ENCODE assay signal across 8 cellular contexts in genomic region chr1:48469616-48470500, GRCh38. TPM values are rescaled to one million over a fixed set of nuclear protein-coding genes. Genes with fewer than 3 reads are reported as not detected.
DNase-seq lines count a peak whose midpoint lies in the region; ATAC-seq and TF ChIP-seq lines count a peak whose summit lies in the region.

No MANE protein-coding gene starts in this region.

- CTCF ChIA-PET in HCT116 (lab: Charles Lee): no interaction called here
- CTCF ChIA-PET in activated CD4-positive, alpha-beta T cell treated with anti-CD3 and anti-CD28 coated beads, Interleukin-2, amount 10 ng/mL, durations not matched to agents 7 days and 5 days (lab: Charles Lee): no interaction called here

- no peak overlapping the region for H3K4me3 ChIP-seq in HCT116 (replicated peaks in 1 of 2; ENCODE audit: low read depth in 1 of 2, low read length in 2 of 2)
- H3K4me3 ChIP-seq in parathyroid adenoma (ENCODE audit: low read depth, low read length): no peak overlapping the region

- no peak overlapping the region for H3K4me2 ChIP-seq in HCT116 (ENCODE audit: low read length)
- H3K4me2 ChIP-seq in parathyroid adenoma (ENCODE audit: low read length): peak overlapping the region; percentile 86

- peaks cover 3% of the 10 kb centered on the region for H3K9me3 Mint-ChIP-seq in glutamatergic neuron (ENCODE audit: unreplicated experiment)
- H3K9me3 Mint-ChIP-seq in activated CD4-positive, alpha-beta T cell treated with anti-CD3 and anti-CD28 coated beads, Interleukin-2, amount 10 ng/mL, durations not matched to agents 7 days and 5 days: peaks cover under 1% of the 10 kb centered on the region

- H3K9ac ChIP-seq in HCT116 (ENCODE audit: low read length) (no peak overlapping the region), parathyroid adenoma (no peak overlapping the region)

- ATAC-seq in HCT116 (no peak), HG03097 (IDR thresholded peaks at IDR 0.05; ENCODE audit: low FRiP score, unreplicated experiment) (no peak)

- no peak overlapping the region for H3K27ac ChIP-seq in HCT116 (ENCODE audit: low read depth, low read length)
- peak overlapping the region; percentile 24 for H3K27ac ChIP-seq in parathyroid adenoma

- H3K4me1 ChIP-seq in HCT116 (ENCODE audit: control insufficient read depth in 1 of 2, insufficient read depth in 2 of 2, low read length in 2 of 2) (peaks cover 7 to 17% of the 10 kb centered on the region in 2 experiments; a peak in 2 of 4 replicates), parathyroid adenoma (peaks cover 4% of the 10 kb centered on the region)

- no peak overlapping the region for H3K27ac Mint-ChIP-seq in glutamatergic neuron (ENCODE audit: unreplicated experiment)
- no peak overlapping the region for H3K27ac Mint-ChIP-seq in activated CD4-positive, alpha-beta T cell treated with anti-CD3 and anti-CD28 coated beads, Interleukin-2, amount 10 ng/mL, durations not matched to agents 7 days and 5 days

- H2AFZ ChIP-seq in HCT116 (ENCODE audit: low read depth, low read length, poor library complexity, severe bottlenecking): no peak overlapping the region
- peak overlapping the region; percentile 38 for H2AFZ ChIP-seq in parathyroid adenoma

- H3K36me3 Mint-ChIP-seq in glutamatergic neuron (ENCODE audit: unreplicated experiment): peaks cover 4% of the 10 kb centered on the region
- no peaks in the 10 kb centered on the region for H3K36me3 Mint-ChIP-seq in activated CD4-positive, alpha-beta T cell treated with anti-CD3 and anti-CD28 coated beads, Interleukin-2, amount 10 ng/mL, durations not matched to agents 7 days and 5 days (ENCODE audit: low read depth)

- no peaks in the 10 kb centered on the region for H3K9me2 ChIP-seq in HCT116 (ENCODE audit: insufficient read depth)

- intact Hi-C loops in HCT116 (cut with micrococcal nuclease): no loop called here

- H3K36me3 ChIP-seq in HCT116 (ENCODE audit: control insufficient read depth in 1 of 2, insufficient read depth in 2 of 2, low read length in 2 of 2) (no peaks in the 10 kb centered on the region), parathyroid adenoma (ENCODE audit: control insufficient read depth, insufficient read depth, low read length) (no peaks in the 10 kb centered on the region)

- H3K27me3 ChIP-seq in HCT116 (ENCODE audit: insufficient read depth, low read length): no peaks in the 10 kb centered on the region
- no peaks in the 10 kb centered on the region for H3K27me3 ChIP-seq in parathyroid adenoma (ENCODE audit: control insufficient read depth, insufficient read depth, low read length)

- DNase-seq in HCT116 (ENCODE audit: low read depth, low spot score): no peak
- peak; percentile 9 for DNase-seq in UCSD-AML1 (lab: John Stamatoyannopoulos, UW; ENCODE audit: unreplicated experiment)
- no peak for DNase-seq in glutamatergic neuron
- no peak for DNase-seq in activated CD4-positive, alpha-beta T cell treated with anti-CD3 and anti-CD28 coated beads, Interleukin-2, amount 10 ng/mL, durations not matched to agents 7 days and 5 days
- DNase-seq in NCI-H524 (lab: John Stamatoyannopoulos, UW): no peak
- no peak for DNase-seq in effector CD4-positive, alpha-beta T cell

- TF ChIP-seq CTCF in HCT116 (IDR thresholded peaks at IDR 0.05 in 2 of 3, conservative IDR thresholded peaks at IDR 0.05 in 1 of 3; ENCODE audit: borderline replicate concordance in 1 of 3, insufficient read depth in 1 of 3, low read depth in 2 of 3, low read length in 2 of 3) (no peak), glutamatergic neuron (IDR thresholded peaks at IDR 0.05; ENCODE audit: partially characterized antibody, unreplicated experiment) (no peak), parathyroid adenoma (IDR thresholded peaks at IDR 0.05) (no peak)

- no peaks in the 10 kb centered on the region for H4K20me1 ChIP-seq in HCT116 (ENCODE audit: insufficient read depth)

- H3K9me3 ChIP-seq in HCT116 (ENCODE audit: control insufficient read depth in 1 of 2, insufficient read depth in 1 of 2, low read depth in 1 of 2, low read length in 2 of 2): no peaks in the 10 kb centered on the region
- no peaks in the 10 kb centered on the region for H3K9me3 ChIP-seq in parathyroid adenoma (ENCODE audit: control insufficient read depth, low read length)

- H3K4me1 Mint-ChIP-seq in glutamatergic neuron (ENCODE audit: low read depth, unreplicated experiment): peaks cover 2% of the 10 kb centered on the region
- H3K4me1 Mint-ChIP-seq in activated CD4-positive, alpha-beta T cell treated with anti-CD3 and anti-CD28 coated beads, Interleukin-2, amount 10 ng/mL, durations not matched to agents 7 days and 5 days: peaks cover 24% of the 10 kb centered on the region

- no peak for TF ChIP-seq RAD21 in HCT116 (IDR thresholded peaks at IDR 0.05; ENCODE audit: low read depth)

- peaks cover 6% of the 10 kb centered on the region for H3K27me3 Mint-ChIP-seq in glutamatergic neuron (ENCODE audit: unreplicated experiment)
- peaks cover 22% of the 10 kb centered on the region for H3K27me3 Mint-ChIP-seq in activated CD4-positive, alpha-beta T cell treated with anti-CD3 and anti-CD28 coated beads, Interleukin-2, amount 10 ng/mL, durations not matched to agents 7 days and 5 days

- no peak for TF ChIP-seq POLR2A in HCT116 (IDR thresholded peaks at IDR 0.05; ENCODE audit: borderline replicate concordance, extremely low read depth, insufficient read depth, insufficient read length)

- RAD21 ChIA-PET in HCT116 (lab: Charles Lee; ENCODE audit: low non-redundant PET in 1 of 2, low total read pairs in 2 of 2, uncharacterized antibody in 2 of 2, unreplicated experiment in 2 of 2): no interaction called here

- BruUV-seq in HCT116 (replicated peaks; lab: Mats Ljungman, UMichigan): TSS peak; percentile 41

- POLR2A ChIA-PET in HCT116 (lab: Charles Lee): no interaction called here
- POLR2A ChIA-PET in activated CD4-positive, alpha-beta T cell treated with anti-CD3 and anti-CD28 coated beads, Interleukin-2, amount 10 ng/mL, durations not matched to agents 7 days and 5 days (lab: Charles Lee): no interaction called here

- H3K79me2 ChIP-seq in HCT116 (ENCODE audit: insufficient read depth, low read length) (no peaks in the 10 kb centered on the region), parathyroid adenoma (no peaks in the 10 kb centered on the region)

- peak overlapping the region; percentile 94 for H3K4me3 Mint-ChIP-seq in glutamatergic neuron (ENCODE audit: unreplicated experiment)
- no peak overlapping the region for H3K4me3 Mint-ChIP-seq in activated CD4-positive, alpha-beta T cell treated with anti-CD3 and anti-CD28 coated beads, Interleukin-2, amount 10 ng/mL, durations not matched to agents 7 days and 5 days

TF ChIP-seq in HCT116, 20 proteins besides CTCF, POLR2A, EP300 and RAD21:
- TF ChIP-seq ZNF274 (IDR thresholded peaks at IDR 0.05; ENCODE audit: low read depth, low read length) (no peak), SRF (IDR thresholded peaks at IDR 0.05; ENCODE audit: low read depth) (no peak), ELF1 (IDR thresholded peaks at IDR 0.05; ENCODE audit: borderline replicate concordance, low read depth) (no peak), EZH2 (IDR thresholded peaks at IDR 0.05) (no peak), ZBTB33 (IDR thresholded peaks at IDR 0.05; ENCODE audit: extremely low read depth, insufficient replicate concordance, low read length) (no peak), YY1 (IDR thresholded peaks at IDR 0.05; ENCODE audit: extremely low read depth, insufficient replicate concordance, low read depth, low read length) (no peak), ATF3 (IDR thresholded peaks at IDR 0.05) (no peak), CBX3 (IDR thresholded peaks at IDR 0.05; ENCODE audit: low read depth) (no peak), CEBPB (IDR thresholded peaks at IDR 0.05; ENCODE audit: low read depth) (no peak), MAX (IDR thresholded peaks at IDR 0.05) (no peak), POLR2AphosphoS5 (IDR thresholded peaks at IDR 0.05; ENCODE audit: low read depth, low read length) (no peak), ZFX (IDR thresholded peaks at IDR 0.05) (no peak), EZH2phosphoT487 (IDR thresholded peaks at IDR 0.05; ENCODE audit: borderline replicate concordance) (no peak)

RNA-seq across cellular contexts. Expression of gene SPATA6, which starts 2.1 kb away (rescaled TPM):
- total RNA-seq in HCT116 (2021; ENCODE audit: unreplicated experiment) (8.6 TPM), glutamatergic neuron (ENCODE audit: unreplicated experiment) (11.3 TPM)
- 2.6 and 3.4 TPM in 2 replicates for polyA plus RNA-seq in HCT116 (2012)
- under 1 TPM; 0.85 to 0.92 TPM for total RNA-seq in activated CD4-positive, alpha-beta T cell treated with anti-CD3 and anti-CD28 coated beads, Interleukin-2, amount 10 ng/mL, durations not matched to agents 7 days and 5 days
